Comparison of ENCODE assay signal across 8 cellular contexts in genomic region chrX:134460005-134460860, GRCh38. TPM values are rescaled to one million over a fixed set of nuclear protein-coding genes. Genes with fewer than 3 reads are reported as not detected.
DNase-seq lines count a peak whose midpoint lies in the region; ATAC-seq and TF ChIP-seq lines count a peak whose summit lies in the region.

Gene HPRT1 (plus strand): TSS chrX:134460165. CDS start chrX:134460312, 147 bp downstream.

- 0 to 31% (median 2%) methylated on average over 11 to 85 of the region's 85 CpGs for WGBS in psoas muscle, 3 donors

- intact Hi-C loops in left ventricle myocardium superior (cut with micrococcal nuclease) (no loop called here), psoas muscle (cut with DNase I) (no loop called here), upper lobe of right lung (cut with DNase I) (no loop called here)

- peak; percentile 84 for DNase-seq in GM10248 (ENCODE audit: extremely low spot score)
- peak; percentile 59 for DNase-seq in HFFc6
- peak; percentile 72 for DNase-seq in NCI-H1092 treated with DMSO at 0.1 percent for 48 hours (lab: John Stamatoyannopoulos, UW)
- DNase-seq in T-helper 17 cell, result peak; percentile 61 to 78 (median 72)
- DNase-seq in amniotic epithelial cell (ENCODE audit: low read depth), result peak; percentile 64
- DNase-seq in left ventricle myocardium superior, result peak; percentile 91
- peak; percentile 76 to 90 for DNase-seq in psoas muscle
- DNase-seq in upper lobe of right lung, result peak; percentile 90

- ATAC-seq in T-helper 17 cell, result peak; percentile 98
- peak; percentile 100 for ATAC-seq in left ventricle myocardium superior
- ATAC-seq in psoas muscle, result peak; percentile 94 to 99 (median 97)
- ATAC-seq in upper lobe of right lung, result peak; percentile 100

- H3K27me3 Mint-ChIP-seq in HFFc6 (ENCODE audit: insufficient read depth) (no peaks in the 10 kb centered on the region), T-helper 17 cell (no peaks in the 10 kb centered on the region)

- CTCF ChIA-PET in GM10248 (lab: Yijun Ruan, JAX), result interaction anchor here (0.9 to 1.3 kb wide), 2 partner anchors 15 to 18 kb away, joined by 3 read pairs; no protein-coding TSS in a partner anchor

- peaks cover 14% of the 10 kb centered on the region for H3K4me1 Mint-ChIP-seq in HFFc6 (ENCODE audit: low read depth)
- peaks cover 6% of the 10 kb centered on the region for H3K4me1 Mint-ChIP-seq in T-helper 17 cell

- no peak for TF ChIP-seq CTCF in GM10248 (IDR thresholded peaks at IDR 0.05; ENCODE audit: control extremely low read depth, extremely low read depth, low read depth, missing control alignments)
- TF ChIP-seq CTCF in HFFc6 (IDR thresholded peaks at IDR 0.05), result no peak
- no peak for TF ChIP-seq CTCF in psoas muscle (IDR thresholded peaks at IDR 0.05)
- no peak for TF ChIP-seq CTCF in upper lobe of right lung (IDR thresholded peaks at IDR 0.05)

- POLR2A ChIA-PET in GM10248 (lab: Yijun Ruan, JAX), result no interaction called here

- H3K4me3 ChIP-seq in psoas muscle, result peak within 1 kb of the TSS; percentile 75
- peak within 1 kb of the TSS; percentile 57 for H3K4me3 ChIP-seq in upper lobe of right lung

- peak within 1 kb of the TSS; percentile 84 for H3K27ac Mint-ChIP-seq in HFFc6
- no peak within 1 kb of the TSS for H3K27ac Mint-ChIP-seq in T-helper 17 cell

- H3K9me3 ChIP-seq in T-helper 17 cell (ENCODE audit: control insufficient read depth, low read length, poor library complexity, severe bottlenecking) (no peaks in the 10 kb centered on the region), psoas muscle (no peaks in the 10 kb centered on the region), upper lobe of right lung (no peaks in the 10 kb centered on the region)

- H3K27me3 ChIP-seq in psoas muscle (ENCODE audit: insufficient read depth in 3 of 3, low read length in 2 of 3), result no peaks in the 10 kb centered on the region
- no peaks in the 10 kb centered on the region for H3K27me3 ChIP-seq in upper lobe of right lung

- H3K36me3 ChIP-seq in psoas muscle (ENCODE audit: insufficient read depth in 1 of 2, low read depth in 1 of 2) (no peaks in the 10 kb centered on the region), upper lobe of right lung (no peaks in the 10 kb centered on the region)

- H3K9me3 Mint-ChIP-seq in HFFc6, result no peaks in the 10 kb centered on the region

- H3K27ac ChIP-seq in psoas muscle (peak within 1 kb of the TSS; percentile 79), upper lobe of right lung (peak within 1 kb of the TSS; percentile 63)

- H3K36me3 Mint-ChIP-seq in HFFc6 (ENCODE audit: low read depth) (no peaks in the 10 kb centered on the region), T-helper 17 cell (ENCODE audit: low read depth) (no peaks in the 10 kb centered on the region)

- H3K4me3 Mint-ChIP-seq in HFFc6 (peak within 1 kb of the TSS; percentile 90), T-helper 17 cell (peak within 1 kb of the TSS; percentile 89)

- no peaks in the 10 kb centered on the region for H3K4me1 ChIP-seq in psoas muscle
- H3K4me1 ChIP-seq in upper lobe of right lung, result no peaks in the 10 kb centered on the region

RNA-seq across cellular contexts. Expression of gene HPRT1, which starts in this region (rescaled TPM):
- total RNA-seq in HFFc6 (2021; fragmentation: NEBNext Ultra II Directional; extraction: Animal tissue kit (Norgen Biotek cat#: 25700)), result 10 to 100 TPM; 42.0 to 51.8 (median 49.6) TPM
- total RNA-seq in T-helper 17 cell (10 to 100 TPM; 23.4 to 23.5 TPM), left ventricle myocardium superior (23.9 TPM), psoas muscle (10 to 100 TPM; 13.6 to 30.0 (median 24.2) TPM), upper lobe of right lung (15.2 TPM)
- 10 to 100 TPM in 2 of 3 donors, 1 to 10 TPM in 1; 7.9 to 15.9 (median 15.3) TPM for polyA plus RNA-seq in psoas muscle

Comparison
In these comparisons a context has a peak if more than half of its experiments do, and no peak if none do; other contexts are left out.
1. Peak in every context shown above with its lines: DNase-seq, ATAC-seq, H3K4me3 ChIP-seq and H3K27ac ChIP-seq.